Comparison of ENCODE assay signal across 15 cellular contexts in genomic region chr5:150297934-150298595, GRCh38. TPM values are rescaled to one million over a fixed set of nuclear protein-coding genes. Genes with fewer than 3 reads are reported as not detected.
"Had no signal": no experiment of that assay in that cellular context is flagged by ENCODE, and none has a peak within 500 bp of the region (broad histone marks: within the 10 kb centered on the region; RNA-seq: fewer than 3 reads in every experiment).

No MANE protein-coding gene starts in this region.

- ATAC-seq: natural killer cell; stimulated activated effector memory CD8-positive, alpha-beta T cell treated with anti-CD3 and anti-CD28 coated beads, Interleukin-12 subunit alpha, Interleukin-12 subunit beta, amount 100 ng/mL, for 72 hours; T-helper 17 cell had no signal

- DNase-seq: activated B cell treated with CpG ODN at 0.5 μM for 24 hours; activated CD4-positive, alpha-beta T cell treated with anti-CD3 and anti-CD28 coated beads, Interleukin-2, amount 10 ng/mL, durations not matched to agents 7 days and 5 days; activated CD8-positive, alpha-beta memory T cell treated with anti-CD3 and anti-CD28 coated beads for 24 hours; activated naive CD4-positive, alpha-beta T cell treated with anti-CD3 and anti-CD28 coated beads, Interleukin-2, amount 10 ng/mL, durations not matched to agents 7 days and 5 days; effector memory CD4-positive, alpha-beta T cell; immature natural killer cell; left cardiac atrium; natural killer cell; occipital lobe; T-helper 17 cell; transverse colon had no signal

- H3K4me3 ChIP-seq: transverse colon had no signal

- H3K9me3 ChIP-seq: transverse colon had no signal

- H3K36me3 ChIP-seq: transverse colon had no signal

RNA-seq across cellular contexts. Expression of gene ARSI, which starts 4.6 kb away (rescaled TPM):
- total RNA-seq: activated B cell treated with CpG ODN at 0.5 μM for 24 hours; activated CD4-positive, alpha-beta T cell treated with anti-CD3 and anti-CD28 coated beads, Interleukin-2, amount 10 ng/mL, durations not matched to agents 7 days and 5 days; activated T-helper 2 cell treated with anti-CD3 and anti-CD28 coated beads, Interferon-gamma antibody, Interleukin-2, Interleukin-4, amounts not matched to agents 10 μg/mL and 5 μg/mL and 100 μg/mL, durations not matched to agents 14 hours and 24 hours and 36 hours; lung microvascular endothelial cell; pulmonary artery endothelial cell; T-helper 17 cell had no signal
- polyA plus RNA-seq: immature natural killer cell had no signal

RNA-seq across cellular contexts. Expression of gene CAMK2A, which starts 8.5 kb away (rescaled TPM):
- total RNA-seq: activated B cell treated with CpG ODN at 0.5 μM for 24 hours; activated CD4-positive, alpha-beta T cell treated with anti-CD3 and anti-CD28 coated beads, Interleukin-2, amount 10 ng/mL, durations not matched to agents 7 days and 5 days; activated T-helper 2 cell treated with anti-CD3 and anti-CD28 coated beads, Interferon-gamma antibody, Interleukin-2, Interleukin-4, amounts not matched to agents 10 μg/mL and 5 μg/mL and 100 μg/mL, durations not matched to agents 14 hours and 24 hours and 36 hours; lung microvascular endothelial cell; pulmonary artery endothelial cell; T-helper 17 cell had no signal
- polyA plus RNA-seq: immature natural killer cell had no signal
